26 cellular contexts compared by ENCODE assay signal in the genomic region with DNA sequence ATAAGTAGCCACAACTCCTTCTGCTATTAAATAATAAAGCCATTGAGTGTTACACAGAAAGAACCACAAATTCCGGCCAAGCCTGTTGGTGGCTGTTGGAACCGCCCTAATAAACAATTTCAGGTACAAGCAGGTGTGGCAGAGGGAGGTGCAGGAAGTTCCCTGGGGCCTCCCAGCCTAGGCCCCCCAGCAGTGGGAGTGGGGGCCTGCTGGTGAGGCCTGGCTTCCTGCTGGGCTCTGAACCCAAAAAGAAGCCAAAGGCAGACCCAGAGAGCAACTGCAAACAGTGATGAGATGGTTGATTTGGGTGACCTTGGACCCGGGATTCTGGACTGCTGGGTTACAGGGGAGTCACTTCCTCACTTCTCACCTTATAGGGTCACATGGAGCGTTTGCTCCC. TPM values are rescaled to one million over a fixed set of nuclear protein-coding genes. Genes with fewer than 3 reads are reported as not detected.
DNase-seq lines count a peak whose midpoint lies in the region; ATAC-seq, FAIRE-seq and TF ChIP-seq lines count a peak whose summit lies in the region.
"Had no signal": no experiment of that assay in that cellular context is flagged by ENCODE, and none has a peak within 500 bp of the region (broad histone marks: within the 10 kb centered on the region; RNA-seq: fewer than 3 reads in every experiment).

No MANE protein-coding gene starts in this region.

- H2BK12ac ChIP-seq in mesenchymal stem cell (ENCODE audit: low read length in 2 of 2), result no peak overlapping the region

- POLR2A ChIA-PET in MCF 10A (lab: Yijun Ruan, JAX), result interaction anchor here (0.8 to 1.8 kb wide), 11 partner anchors 9 to 272 kb away, joined by 3 to 13 read pairs (median 4); a partner anchor contains a TSS

- H4K8ac ChIP-seq in mesenchymal stem cell (ENCODE audit: low read length), result no peak overlapping the region

- H3K23ac ChIP-seq in mesenchymal stem cell (ENCODE audit: low read length in 2 of 2), result no peak overlapping the region

- no peaks in the 10 kb centered on the region for H3K36me3 Mint-ChIP-seq in MCF 10A (ENCODE audit: insufficient read depth, unreplicated experiment)
- H3K36me3 Mint-ChIP-seq in activated naive CD4-positive, alpha-beta T cell treated with anti-CD3 and anti-CD28 coated beads, Interleukin-2, amount 10 ng/mL, durations not matched to agents 7 days and 5 days, result no peaks in the 10 kb centered on the region
- H3K36me3 Mint-ChIP-seq: CD14-positive monocyte; IgD-negative memory B cell; memory B cell; naive thymus-derived CD4-positive, alpha-beta T cell; stimulated activated memory B cell treated with anti-CD40 and anti-IgM and Interleukin-4, amounts not matched to agents 10 μg/mL and 1 μg/mL and 100 μg/mL, for 72 hours had no signal

- H3K4me3 ChIP-seq in small intestine (ENCODE audit: low read depth in 1 of 2, low read length in 2 of 2) (no peak overlapping the region), mesenchymal stem cell (ENCODE audit: insufficient read depth in 1 of 2, low read depth in 1 of 2, low read length in 2 of 2) (no peak overlapping the region)
- H3K4me3 ChIP-seq: coronary artery, right atrium auricular region, thoracic aorta had no signal

- H3K79me1 ChIP-seq in mesenchymal stem cell (replicated peaks; ENCODE audit: low read length, poor library complexity, severe bottlenecking), result no peaks in the 10 kb centered on the region

- H3K27ac ChIP-seq in small intestine (ENCODE audit: low read depth in 1 of 2, low read length in 1 of 2) (peak overlapping the region; percentile 72 to 86), mesenchymal stem cell (ENCODE audit: low read length, poor library complexity, severe bottlenecking) (no peak overlapping the region)
- H3K27ac ChIP-seq: coronary artery, right atrium auricular region, thoracic aorta had no signal

- H3K4me2 ChIP-seq in mesenchymal stem cell (ENCODE audit: low read length, poor library complexity, severe bottlenecking), result no peak overlapping the region

- H2AK5ac ChIP-seq in mesenchymal stem cell (ENCODE audit: low read length, severe bottlenecking), result no peak overlapping the region

- no peak for FAIRE-seq in small intestine (lab: Jason Lieb, UNC)
- FAIRE-seq: D721Med had no signal

- H3K4me1 ChIP-seq in small intestine (ENCODE audit: control insufficient read depth in 2 of 2, insufficient read depth in 1 of 2, low read depth in 1 of 2, low read length in 1 of 2) (no peaks in the 10 kb centered on the region), mesenchymal stem cell (ENCODE audit: control insufficient read depth, insufficient read depth, low read depth, low read length) (no peaks in the 10 kb centered on the region)
- H3K4me1 ChIP-seq: right atrium auricular region had no signal

- intact Hi-C loops in MCF 10A (cut with micrococcal nuclease) (no loop called here), left colon (cut with DNase I, micrococcal nuclease) (no loop called here)

- peaks cover 8% of the 10 kb centered on the region for H3K4me1 Mint-ChIP-seq in MCF 10A (ENCODE audit: insufficient read depth, unreplicated experiment)
- H3K4me1 Mint-ChIP-seq in activated naive CD4-positive, alpha-beta T cell treated with anti-CD3 and anti-CD28 coated beads, Interleukin-2, amount 10 ng/mL, durations not matched to agents 7 days and 5 days, result no peaks in the 10 kb centered on the region
- H3K4me1 Mint-ChIP-seq: CD14-positive monocyte; IgD-negative memory B cell; memory B cell; naive thymus-derived CD4-positive, alpha-beta T cell; stimulated activated memory B cell treated with anti-CD40 and anti-IgM and Interleukin-4, amounts not matched to agents 10 μg/mL and 1 μg/mL and 100 μg/mL, for 72 hours had no signal

- no peak overlapping the region for H3K18ac ChIP-seq in mesenchymal stem cell (ENCODE audit: low read depth in 1 of 2, low read length in 2 of 2)

- H3K9me3 ChIP-seq in small intestine (ENCODE audit: control insufficient read depth, low read depth) (no peaks in the 10 kb centered on the region), mesenchymal stem cell (ENCODE audit: control insufficient read depth, low read length) (no peaks in the 10 kb centered on the region)
- H3K9me3 ChIP-seq: right atrium auricular region, thoracic aorta had no signal

- no peak overlapping the region for H3K9ac ChIP-seq in mesenchymal stem cell (ENCODE audit: low read length)

- BruUV-seq in MCF 10A (replicated peaks; lab: Mats Ljungman, UMichigan), result no TSS peak

- TF ChIP-seq CTCF in MCF 10A (IDR thresholded peaks at IDR 0.05; ENCODE audit: unreplicated experiment), result no peak

- no peak overlapping the region for H2BK15ac ChIP-seq in mesenchymal stem cell (ENCODE audit: low read depth, poor library complexity, severe bottlenecking)

- H3K36me3 ChIP-seq in small intestine (ENCODE audit: control insufficient read depth in 2 of 2, insufficient read depth in 2 of 2, low read length in 2 of 2), result no peaks in the 10 kb centered on the region
- H3K36me3 ChIP-seq in mesenchymal stem cell (ENCODE audit: control insufficient read depth in 1 of 2, insufficient read depth in 2 of 2, low read depth in 1 of 2, low read length in 2 of 2), result no peaks in the 10 kb centered on the region
- H3K36me3 ChIP-seq: right atrium auricular region, thoracic aorta had no signal

- 14 to 59% (median 23%) methylated on average over 4 of the region's 4 CpGs for WGBS in small intestine, 3 donors
- 63% methylated on average over 3 of the region's 4 CpGs for WGBS in mesenchymal stem cell

- no peaks in the 10 kb centered on the region for H3K9me3 Mint-ChIP-seq in MCF 10A (ENCODE audit: unreplicated experiment)
- no peaks in the 10 kb centered on the region for H3K9me3 Mint-ChIP-seq in activated naive CD4-positive, alpha-beta T cell treated with anti-CD3 and anti-CD28 coated beads, Interleukin-2, amount 10 ng/mL, durations not matched to agents 7 days and 5 days
- H3K9me3 Mint-ChIP-seq: activated CD8-positive, alpha-beta T cell treated with anti-CD3 and anti-CD28 coated beads for 36 hours; CD14-positive monocyte; IgD-negative memory B cell; memory B cell; naive thymus-derived CD4-positive, alpha-beta T cell; stimulated activated memory B cell treated with anti-CD40 and anti-IgM and Interleukin-4, amounts not matched to agents 10 μg/mL and 1 μg/mL and 100 μg/mL, for 72 hours had no signal

- peak; percentile 59 for ATAC-seq in left colon
- ATAC-seq: activated CD8-positive, alpha-beta T cell treated with anti-CD3 and anti-CD28 coated beads for 36 hours; naive thymus-derived CD4-positive, alpha-beta T cell; stimulated activated memory B cell treated with anti-CD40 and anti-IgM and Interleukin-4, amounts not matched to agents 10 μg/mL and 1 μg/mL and 100 μg/mL, for 72 hours had no signal

- no peak overlapping the region for H4K91ac ChIP-seq in mesenchymal stem cell (ENCODE audit: low read length)

- H3K27me3 ChIP-seq in small intestine (ENCODE audit: control insufficient read depth in 2 of 2, insufficient read depth in 2 of 2, low read length in 2 of 2), result no peaks in the 10 kb centered on the region
- peaks cover 0 to 10% of the 10 kb centered on the region in 2 experiments for H3K27me3 ChIP-seq in mesenchymal stem cell (ENCODE audit: control insufficient read depth in 1 of 2, insufficient read depth in 1 of 2, low read length in 2 of 2)
- H3K27me3 ChIP-seq: right atrium auricular region had no signal

- CTCF ChIA-PET in MCF 10A (lab: Yijun Ruan, JAX), result interaction anchor here (0.6 to 2.9 kb wide), 6 partner anchors 25 to 283 kb away, joined by 3 to 14 read pairs (median 4); no protein-coding TSS in a partner anchor
- CTCF ChIA-PET in activated naive CD4-positive, alpha-beta T cell treated with anti-CD3 and anti-CD28 coated beads, Interleukin-2, amount 10 ng/mL, durations not matched to agents 7 days and 5 days (lab: Charles Lee), result no interaction called here

- H3K27me3 Mint-ChIP-seq in MCF 10A (ENCODE audit: insufficient read depth, unreplicated experiment), result no peaks in the 10 kb centered on the region
- peaks cover 5% of the 10 kb centered on the region for H3K27me3 Mint-ChIP-seq in activated naive CD4-positive, alpha-beta T cell treated with anti-CD3 and anti-CD28 coated beads, Interleukin-2, amount 10 ng/mL, durations not matched to agents 7 days and 5 days

- H2BK5ac ChIP-seq in mesenchymal stem cell (ENCODE audit: low read depth, low read length, poor library complexity, severe bottlenecking), result no peak overlapping the region

- DNase-seq in LoVo (ENCODE audit: low spot score), result peak; percentile 58
- no peak for DNase-seq in MCF 10A (ENCODE audit: unreplicated experiment)
- DNase-seq in left colon, result peak; percentile 29 to 61
- DNase-seq in small intestine, result peak; percentile 80
- DNase-seq in mesenchymal stem cell, result no peak
- DNase-seq in activated naive CD4-positive, alpha-beta T cell treated with anti-CD3 and anti-CD28 coated beads, Interleukin-2, amount 10 ng/mL, durations not matched to agents 7 days and 5 days, result no peak
- no peak for DNase-seq in SK-N-DZ (ENCODE audit: low spot score)
- no peak for DNase-seq in NCI-H82 treated with DMSO at 0.1 percent for 48 hours (lab: John Stamatoyannopoulos, UW; ENCODE audit: unreplicated experiment)
- DNase-seq: activated CD4-positive, alpha-beta T cell treated with anti-CD3 and anti-CD28 coated beads for 1 hour; activated CD8-positive, alpha-beta T cell treated with anti-CD3 and anti-CD28 coated beads for 36 hours; activated naive CD4-positive, alpha-beta T cell; activated T-cell treated with anti-CD3 and anti-CD28 coated beads, Interleukin-2, amount 50 U/mL, for 1 hour; amniotic stem cell; EL; naive thymus-derived CD4-positive, alpha-beta T cell; OCI-M1; stimulated activated CD4-positive, alpha-beta T cell treated with anti-CD3 and anti-CD28 coated beads, Interleukin-4, amount 100 ng/mL, for 1 hour; T-helper 1 cell had no signal

- H3K27ac Mint-ChIP-seq in MCF 10A (ENCODE audit: low read depth, unreplicated experiment), result peak overlapping the region; percentile 91
- H3K27ac Mint-ChIP-seq in activated naive CD4-positive, alpha-beta T cell treated with anti-CD3 and anti-CD28 coated beads, Interleukin-2, amount 10 ng/mL, durations not matched to agents 7 days and 5 days, result no peak overlapping the region
- H3K27ac Mint-ChIP-seq: activated CD8-positive, alpha-beta T cell treated with anti-CD3 and anti-CD28 coated beads for 36 hours; CD14-positive monocyte; IgD-negative memory B cell; memory B cell; naive thymus-derived CD4-positive, alpha-beta T cell; stimulated activated memory B cell treated with anti-CD40 and anti-IgM and Interleukin-4, amounts not matched to agents 10 μg/mL and 1 μg/mL and 100 μg/mL, for 72 hours had no signal

- no peak overlapping the region for H3K4me3 Mint-ChIP-seq in MCF 10A (ENCODE audit: unreplicated experiment)
- no peak overlapping the region for H3K4me3 Mint-ChIP-seq in activated naive CD4-positive, alpha-beta T cell treated with anti-CD3 and anti-CD28 coated beads, Interleukin-2, amount 10 ng/mL, durations not matched to agents 7 days and 5 days
- H3K4me3 Mint-ChIP-seq: activated CD8-positive, alpha-beta T cell treated with anti-CD3 and anti-CD28 coated beads for 36 hours; CD14-positive monocyte; IgD-negative memory B cell; memory B cell; naive thymus-derived CD4-positive, alpha-beta T cell; stimulated activated memory B cell treated with anti-CD40 and anti-IgM and Interleukin-4, amounts not matched to agents 10 μg/mL and 1 μg/mL and 100 μg/mL, for 72 hours had no signal

- no peak overlapping the region for H2BK120ac ChIP-seq in mesenchymal stem cell (ENCODE audit: low read depth, low read length)

- H3K14ac ChIP-seq in mesenchymal stem cell (ENCODE audit: low read length in 2 of 2), result no peak overlapping the region

- no peak overlapping the region for H2AFZ ChIP-seq in mesenchymal stem cell (ENCODE audit: low read depth, low read length)

- no peak overlapping the region for H3K4ac ChIP-seq in mesenchymal stem cell (ENCODE audit: low read depth in 1 of 2, low read length in 2 of 2)

RNA-seq across cellular contexts. Expression of a gene that starts 21.0 kb away (rescaled TPM):
- total RNA-seq in MCF 10A (2022) (16.8 and 21.6 TPM in 2 replicates), left colon (10 to 100 TPM; 51.4 to 52.0 TPM)
- polyA plus RNA-seq in small intestine, result 1 to 10 TPM; 3.8 to 9.8 (median 5.4) TPM
- 4.3 TPM for polyA plus RNA-seq in mesenchymal stem cell (2013, experiment 1 of 2)
- 4.1 TPM for polyA plus RNA-seq in mesenchymal stem cell (2013, experiment 2 of 2)
- polyA plus RNA-seq in SK-N-DZ (2014; cell fraction: cytosol; rRNA removed), result 8.2 and 9.1 TPM in 2 replicates
- polyA plus RNA-seq in SK-N-DZ (2014; cell fraction: nucleus; rRNA removed), result 6.6 and 9.7 TPM in 2 replicates

Comparison
In these comparisons a context has a peak if more than half of its experiments do, and no peak if none do; other contexts are left out.
1. DNase-seq: peak in LoVo (single experiment), left colon (2 of 2) and small intestine (single experiment); none in MCF 10A (single experiment), mesenchymal stem cell (single experiment), activated naive CD4-positive, alpha-beta T cell treated with anti-CD3 and anti-CD28 coated beads, Interleukin-2, amount 10 ng/mL, durations not matched to agents 7 days and 5 days (single experiment), SK-N-DZ (single experiment) and NCI-H82 treated with DMSO at 0.1 percent for 48 hours (single experiment).